In the genomic region with DNA sequence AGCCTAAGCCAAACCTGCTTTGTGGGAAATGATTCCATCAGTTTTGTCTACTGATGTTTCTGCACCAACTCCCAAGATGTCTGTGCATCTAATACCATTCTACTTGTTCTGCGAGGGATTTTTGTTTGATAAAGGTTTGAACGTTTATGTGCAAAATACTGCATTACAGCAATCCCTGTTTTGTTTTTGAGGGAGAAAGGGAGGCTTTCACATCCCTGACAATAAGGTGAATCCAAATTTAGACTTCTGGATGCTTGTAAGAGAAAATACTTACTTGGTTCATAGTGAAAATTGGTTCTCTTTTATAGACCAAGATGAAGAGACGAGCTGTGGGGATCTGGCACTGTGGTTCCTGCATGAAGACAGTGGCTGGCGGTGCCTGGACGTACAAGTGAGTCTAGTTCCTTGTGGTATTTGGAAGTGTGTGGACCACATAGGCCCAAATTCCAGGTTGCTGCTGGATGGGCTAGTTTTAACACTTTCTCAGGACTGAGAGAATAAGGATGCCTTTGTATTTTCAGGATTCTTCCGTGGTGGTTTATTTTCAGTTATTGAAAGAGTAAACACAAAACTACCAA, we compare ENCODE assay signal across 8 cellular contexts. TPM values are rescaled to one million over a fixed set of nuclear protein-coding genes. Genes with fewer than 3 reads are reported as not detected.
DNase-seq lines count a peak whose midpoint lies in the region; ATAC-seq and TF ChIP-seq lines count a peak whose summit lies in the region.

No MANE protein-coding gene starts in this region.

- H3K27ac Mint-ChIP-seq in activated naive CD8-positive, alpha-beta T cell treated with anti-CD3 and anti-CD28 coated beads for 36 hours = peak overlapping the region; percentile 98

- TF ChIP-seq CTCF in left lung (IDR thresholded peaks at IDR 0.05) (no peak), tibial artery (IDR thresholded peaks at IDR 0.05) (no peak)

- intact Hi-C loops in left lung (cut with DNase I) = no loop called here
- intact Hi-C loops in tibial artery (cut with DNase I; ENCODE audit: low total_unique reads) = no loop called here

- DNase-seq in activated T-cell treated with anti-CD3 and anti-CD28 coated beads, Interleukin-2, amount 50 U/mL, for 4 hours = no peak
- DNase-seq in activated T-cell treated with anti-CD3 and anti-CD28 coated beads, Interleukin-2, amount 50 U/mL, for 1 hour = no peak
- DNase-seq in activated naive CD8-positive, alpha-beta T cell treated with anti-CD3 and anti-CD28 coated beads for 36 hours = no peak
- DNase-seq in left lung (no peak), tibial artery (no peak), AML-193 (lab: John Stamatoyannopoulos, UW) (no peak)

- peaks cover 24 to 53% of the 10 kb centered on the region in 2 donors for H3K4me1 ChIP-seq in left lung
- H3K4me1 ChIP-seq in tibial artery = peaks cover 0 to 31% (median 26%) of the 10 kb centered on the region in 4 donors

- H3K27me3 Mint-ChIP-seq in activated T-cell treated with anti-CD3 and anti-CD28 coated beads, Interleukin-2, amount 50 U/mL, for 4 hours (ENCODE audit: low read depth) = no peaks in the 10 kb centered on the region
- H3K27me3 Mint-ChIP-seq in activated naive CD8-positive, alpha-beta T cell treated with anti-CD3 and anti-CD28 coated beads for 36 hours = no peaks in the 10 kb centered on the region

- peaks cover 8 to 51% of the 10 kb centered on the region in 2 donors for H3K36me3 ChIP-seq in left lung
- H3K36me3 ChIP-seq in tibial artery = peaks cover 33 to 51% (median 44%) of the 10 kb centered on the region in 3 donors

- H3K27me3 ChIP-seq in left lung (no peaks in the 10 kb centered on the region), tibial artery (no peaks in the 10 kb centered on the region)

- no peaks in the 10 kb centered on the region for H3K9me3 ChIP-seq in left lung
- H3K9me3 ChIP-seq in tibial artery = no peaks in the 10 kb centered on the region

- peaks cover 47% of the 10 kb centered on the region for H3K4me1 Mint-ChIP-seq in activated T-cell treated with anti-CD3 and anti-CD28 coated beads, Interleukin-2, amount 50 U/mL, for 4 hours (ENCODE audit: low read depth)
- peaks cover 59% of the 10 kb centered on the region for H3K4me1 Mint-ChIP-seq in activated naive CD8-positive, alpha-beta T cell treated with anti-CD3 and anti-CD28 coated beads for 36 hours

- no peaks in the 10 kb centered on the region for H3K9me3 Mint-ChIP-seq in activated T-cell treated with anti-CD3 and anti-CD28 coated beads, Interleukin-2, amount 50 U/mL, for 4 hours
- peaks cover 2% of the 10 kb centered on the region for H3K9me3 Mint-ChIP-seq in activated naive CD8-positive, alpha-beta T cell treated with anti-CD3 and anti-CD28 coated beads for 36 hours

- H3K4me3 ChIP-seq in left lung (peak overlapping the region; percentile 64 to 92), tibial artery (peak overlapping the region; percentile 60 to 71)

- H3K27ac ChIP-seq in left lung (peak overlapping the region in 1 of 2 donors; percentile 93), tibial artery (peak overlapping the region; percentile 77 to 80)

- peak overlapping the region; percentile 98 for H3K4me3 Mint-ChIP-seq in activated T-cell treated with anti-CD3 and anti-CD28 coated beads, Interleukin-2, amount 50 U/mL, for 4 hours
- peak overlapping the region; percentile 97 for H3K4me3 Mint-ChIP-seq in activated naive CD8-positive, alpha-beta T cell treated with anti-CD3 and anti-CD28 coated beads for 36 hours

- no peak for ATAC-seq in activated T-cell treated with anti-CD3 and anti-CD28 coated beads, Interleukin-2, amount 50 U/mL, for 4 hours
- ATAC-seq in left lung (no peak), GM18867 (IDR thresholded peaks at IDR 0.05; ENCODE audit: unreplicated experiment) (no peak), HG03442 (IDR thresholded peaks at IDR 0.05; ENCODE audit: unreplicated experiment) (no peak)

- peaks cover 49% of the 10 kb centered on the region for H3K36me3 Mint-ChIP-seq in activated T-cell treated with anti-CD3 and anti-CD28 coated beads, Interleukin-2, amount 50 U/mL, for 4 hours (ENCODE audit: insufficient read depth)
- H3K36me3 Mint-ChIP-seq in activated naive CD8-positive, alpha-beta T cell treated with anti-CD3 and anti-CD28 coated beads for 36 hours = peaks cover 63% of the 10 kb centered on the region

RNA-seq across cellular contexts. Expression of a gene that starts 1.1 kb away (rescaled TPM):
- total RNA-seq in activated T-cell treated with anti-CD3 and anti-CD28 coated beads, Interleukin-2, amount 50 U/mL, for 4 hours = 1,000 to 10,000 TPM; 4,221 to 4,335 (median 4,249) TPM
- 1,000 to 10,000 TPM; 3,900 to 3,940 TPM for total RNA-seq in activated naive CD8-positive, alpha-beta T cell treated with anti-CD3 and anti-CD28 coated beads for 36 hours
- 1,000 to 10,000 TPM; 1,937 to 1,986 TPM for total RNA-seq in left lung
